Comparison of ENCODE assay signal across 9 cellular contexts in genomic region chr9:118170032-118170955, GRCh38.
DNase-seq lines count a peak whose midpoint lies in the region; ATAC-seq, FAIRE-seq and TF ChIP-seq lines count a peak whose summit lies in the region.
"Had no signal": no experiment of that assay in that cellular context is flagged by ENCODE, and none has a peak within 500 bp of the region (broad histone marks: within the 10 kb centered on the region; RNA-seq: fewer than 3 reads in every experiment).

No MANE protein-coding gene starts in this region.

- FAIRE-seq in RCC 7860 (lab: Jason Lieb, UNC): peak; percentile 73
- no peak for FAIRE-seq in frontal cortex (lab: Jason Lieb, UNC)

- no peaks in the 10 kb centered on the region for H3K36me3 ChIP-seq in DND-41 (ENCODE audit: insufficient read depth, low read length)
- H3K36me3 ChIP-seq in psoas muscle (ENCODE audit: insufficient read depth in 1 of 2, low read depth in 1 of 2): no peaks in the 10 kb centered on the region

- no peak overlapping the region for H2AFZ ChIP-seq in DND-41 (ENCODE audit: low read depth, low read length)

- H3K27me3 ChIP-seq in DND-41 (ENCODE audit: insufficient read depth, low read length, poor library complexity) (no peaks in the 10 kb centered on the region), psoas muscle (ENCODE audit: insufficient read depth in 3 of 3, low read length in 2 of 3) (no peaks in the 10 kb centered on the region)

- no peak overlapping the region for H3K9ac ChIP-seq in DND-41 (ENCODE audit: low read depth, low read length)

- no peak overlapping the region for H3K4me2 ChIP-seq in DND-41 (ENCODE audit: insufficient read depth, low read length)

- H3K9me3 ChIP-seq in DND-41 (ENCODE audit: insufficient read depth, low read length, severe bottlenecking) (no peaks in the 10 kb centered on the region), psoas muscle (no peaks in the 10 kb centered on the region)

- H3K27ac ChIP-seq in DND-41 (ENCODE audit: low read length) (no peak overlapping the region), psoas muscle (no peak overlapping the region)

- H3K4me1 ChIP-seq in DND-41 (ENCODE audit: insufficient read depth, low read length) (no peaks in the 10 kb centered on the region), psoas muscle (no peaks in the 10 kb centered on the region)

- H3K4me3 ChIP-seq in DND-41 (ENCODE audit: low read depth in 1 of 2, low read length in 2 of 2) (no peak overlapping the region), psoas muscle (no peak overlapping the region)
- H3K4me3 ChIP-seq in Jurkat, Clone E6-1 (ENCODE audit: low read length): no peak overlapping the region

- no peaks in the 10 kb centered on the region for H3K79me2 ChIP-seq in DND-41 (ENCODE audit: insufficient read depth, low read length)

- WGBS in psoas muscle, 3 donors: 23 to 32% (median 29%) methylated on average over 6 of the region's 6 CpGs

- ATAC-seq in DND-41 (ENCODE audit: insufficient read depth, low read depth) (no peak), psoas muscle (peak in 1 of 4 donors; percentile 57), HG02981 (IDR thresholded peaks at IDR 0.05; ENCODE audit: unreplicated experiment) (no peak)

- DNase-seq in DND-41 (peak; percentile 3), RCC 7860 (ENCODE audit: low spot score) (peak; percentile 67), frontal cortex (ENCODE audit: low spot score in 2 of 2) (peak; percentile 9 to 29), psoas muscle (peak in 1 of 2 donors; percentile 23), DMS79 (lab: John Stamatoyannopoulos, UW) (no peak), NCI-H226 (no peak)
- peak; percentile 14 for DNase-seq in Jurkat, Clone E6-1 (ENCODE audit: low read depth, low spot score)
- DNase-seq: naive B cell had no signal

- intact Hi-C loops in psoas muscle (cut with DNase I): no loop called here

- no peaks in the 10 kb centered on the region for H4K20me1 ChIP-seq in DND-41 (ENCODE audit: insufficient read depth, low read length)

- peak; percentile 59 for TF ChIP-seq CTCF in DND-41 (IDR thresholded peaks at IDR 0.05; ENCODE audit: borderline replicate concordance, extremely low read depth, low read length, poor library complexity, severe bottlenecking)
- TF ChIP-seq CTCF in psoas muscle (IDR thresholded peaks at IDR 0.05): peak; percentile 33

Comparison
In these comparisons a context has a peak if more than half of its experiments do, and no peak if none do; other contexts are left out.
1. DNase-seq: peak in DND-41 (single experiment), Jurkat, Clone E6-1 (single experiment), RCC 7860 (single experiment) and frontal cortex (2 of 2); none in DMS79 (single experiment) and NCI-H226 (single experiment).